Comparison of ENCODE assay signal across 8 cellular contexts in genomic region chr9:98056403-98057094, GRCh38.
DNase-seq lines count a peak whose midpoint lies in the region; ATAC-seq and TF ChIP-seq lines count a peak whose summit lies in the region.

Gene NANS (plus strand): TSS chr9:98056732. CDS start chr9:98056809, 77 bp downstream.

- H3K4me3 ChIP-seq in AG10803 (ENCODE audit: low read length) = peak within 1 kb of the TSS; percentile 85

- peak within 1 kb of the TSS; percentile 92 for H3K4me3 Mint-ChIP-seq in central memory CD8-positive, alpha-beta T cell

- peaks cover 8% of the 10 kb centered on the region for H3K4me1 Mint-ChIP-seq in central memory CD8-positive, alpha-beta T cell

- H3K27ac Mint-ChIP-seq in central memory CD8-positive, alpha-beta T cell (ENCODE audit: low read depth) = peak within 1 kb of the TSS; percentile 95

- H3K27me3 Mint-ChIP-seq in central memory CD8-positive, alpha-beta T cell = no peaks in the 10 kb centered on the region

- DNase-seq in AG10803 (ENCODE audit: low read depth) = peak; percentile 88
- peak; percentile 78 for DNase-seq in NCI-H446 treated with DMSO at 0.1 percent for 48 hours (lab: John Stamatoyannopoulos, UW)
- DNase-seq in central memory CD8-positive, alpha-beta T cell (ENCODE audit: low spot score in 2 of 2) = peak; percentile 77 to 81
- peak; percentile 96 for DNase-seq in iris pigment epithelial cell (ENCODE audit: low read depth)
- peak; percentile 80 to 91 for DNase-seq in stimulated activated CD4-positive, alpha-beta T cell treated with anti-CD3 and anti-CD28 coated beads, Interleukin-12 subunit alpha, Interleukin-12 subunit beta, amount 100 ng/mL, for 24 hours (ENCODE audit: low read depth in 2 of 2)

- H3K9me3 Mint-ChIP-seq in central memory CD8-positive, alpha-beta T cell = no peaks in the 10 kb centered on the region

- no peak for TF ChIP-seq CTCF in AG10803 (conservative IDR thresholded peaks at IDR 0.05; ENCODE audit: low read length)

- ATAC-seq in GM19035 (IDR thresholded peaks at IDR 0.05; ENCODE audit: unreplicated experiment) (peak; percentile 95), HG03342 (IDR thresholded peaks at IDR 0.05; ENCODE audit: unreplicated experiment) (peak; percentile 91)
- ATAC-seq in activated CD4-positive, CD25-positive, alpha-beta regulatory T cell treated with anti-CD3 and anti-CD28 coated beads, Interleukin-2, amount 50 U/mL, for 24 hours = peak; percentile 97
- ATAC-seq in central memory CD8-positive, alpha-beta T cell (replicated peaks; ENCODE audit: extremely low read depth, poor library complexity, severe bottlenecking) = peak; percentile 94

- peaks cover 8% of the 10 kb centered on the region for H3K36me3 Mint-ChIP-seq in central memory CD8-positive, alpha-beta T cell (ENCODE audit: insufficient read depth)

Comparison
In these comparisons a context has a peak if more than half of its experiments do, and no peak if none do; other contexts are left out.
1. Peak in every context shown above with its lines: DNase-seq, ATAC-seq and H3K4me3 ChIP-seq.